ENCODE assay signal across 39 cellular contexts in genomic region chr2:65802298-65802942, GRCh38.
"Had no signal": no experiment of that assay in that cellular context is flagged by ENCODE, and none has a peak within 500 bp of the region (broad histone marks: within the 10 kb centered on the region; RNA-seq: fewer than 3 reads in every experiment).

No MANE protein-coding gene starts in this region.

- DNase-seq: activated CD4-positive, alpha-beta memory T cell treated with anti-CD3 and anti-CD28 coated beads, Interleukin-2, amount 10 ng/mL, durations not matched to agents 7 days and 5 days; activated CD4-positive, alpha-beta T cell treated with anti-CD3 and anti-CD28 coated beads for 1 hour; activated CD4-positive, alpha-beta T cell treated with anti-CD3 and anti-CD28 coated beads for 48 hours; activated CD4-positive, CD25-positive, alpha-beta regulatory T cell; activated CD8-positive, alpha-beta memory T cell treated with anti-CD3 and anti-CD28 coated beads for 24 hours; activated CD8-positive, alpha-beta memory T cell treated with anti-CD3 and anti-CD28 coated beads, Interleukin-2, amount 10 ng/mL, durations not matched to agents 7 days and 5 days; activated CD8-positive, alpha-beta memory T cell treated with anti-CD3 and anti-CD28 coated beads, Interleukin-2, amount 50 U/mL, for 48 hours; activated effector memory CD4-positive, alpha-beta T cell treated with anti-CD3 and anti-CD28 coated beads, Interleukin-2, amount 50 U/mL, for 16 hours; activated naive CD4-positive, alpha-beta T cell; activated naive CD4-positive, alpha-beta T cell treated with anti-CD3 and anti-CD28 coated beads, Interleukin-2, amount 50 U/mL, for 16 hours; activated naive CD8-positive, alpha-beta T cell treated with anti-CD3 and anti-CD28 coated beads for 36 hours; activated T-cell treated with anti-CD3 and anti-CD28 coated beads, Interleukin-2, amount 50 U/mL, for 72 hours; amniotic stem cell; aorta; brain microvascular endothelial cell; central memory CD4-positive, alpha-beta T cell; MM.1S; MV-4-11; NCI-H1092 treated with DMSO at 0.1 percent for 48 hours; NCI-H146; NCI-H187; NCI-H2029 treated with DMSO at 0.1 percent for 48 hours; NCI-H2171 treated with DMSO at 0.1 percent for 48 hours; NCI-H2227 treated with DMSO at 0.1 percent for 48 hours; NCI-H446 treated with DMSO at 0.1 percent for 48 hours; NCI-H524; NCI-H69; NCI-H82; NK-92 treated with Interleukin-12 subunit alpha and Interleukin-12 subunit beta, amount 100 ng/mL, for 24 hours; PC-9; SJCRH30; SK-N-SH; WERI-Rb-1 had no signal

- H2AFZ ChIP-seq: PC-9 had no signal

- FAIRE-seq: colon, RCC 7860, TTC549 had no signal

- H3K9me3 ChIP-seq: SJCRH30, SK-N-SH had no signal

- H3K4me2 ChIP-seq: PC-9, SK-N-SH had no signal

- H3K4me3 ChIP-seq: PC-9, SJCRH30 had no signal

- H3K27ac ChIP-seq: brain microvascular endothelial cell, PC-9, RWPE1, SJCRH30, WERI-Rb-1 had no signal

- H3K4me1 ChIP-seq: SJCRH30 had no signal

- H3K27me3 ChIP-seq: brain microvascular endothelial cell, SJCRH30 had no signal

- H3K9ac ChIP-seq: SK-N-SH had no signal

- ATAC-seq: activated CD8-positive, alpha-beta memory T cell treated with anti-CD3 and anti-CD28 coated beads, Interleukin-2, amount 10 ng/mL, durations not matched to agents 7 days and 5 days; activated T-cell treated with anti-CD3 and anti-CD28 coated beads, Interleukin-2, amount 50 U/mL, for 72 hours; activated T-helper 17 cell treated with anti-CD3 and anti-CD28 coated beads, Interleukin-2, amount 50 U/mL, for 72 hours; Right ventricle myocardium inferior had no signal

- H3K36me3 ChIP-seq: brain microvascular endothelial cell, SJCRH30, WERI-Rb-1 had no signal
